In genomic region chr5:76303917-76304316, GRCh38 we compare ENCODE assay signal across 8 cellular contexts.
A peak's percentile ranks its signal among the peaks of the same experiment; 100 is the strongest.
DNase-seq lines count a peak whose midpoint lies in the region; ATAC-seq and TF ChIP-seq lines count a peak whose summit lies in the region.

No MANE protein-coding gene starts in this region.

- peak; percentile 97 for DNase-seq in DMS53 treated with DMSO at 0.1 percent for 48 hours (lab: John Stamatoyannopoulos, UW; ENCODE audit: unreplicated experiment)
- no peak for DNase-seq in RWPE2 (ENCODE audit: low spot score)
- no peak for DNase-seq in germinal center (ENCODE audit: low spot score)
- no peak for DNase-seq in NCI-H2107 (lab: John Stamatoyannopoulos, UW)
- DNase-seq in DMS79 (lab: John Stamatoyannopoulos, UW) = no peak

- no peaks in the 10 kb centered on the region for H3K36me3 ChIP-seq in RWPE2 (ENCODE audit: low read depth)

- H3K4me3 ChIP-seq in RWPE2 (ENCODE audit: severe bottlenecking) = no peak overlapping the region

- ATAC-seq in GM21825 (IDR thresholded peaks at IDR 0.05; ENCODE audit: unreplicated experiment) (peak; percentile 82), RWPE2 (ENCODE audit: low read depth) (peak; percentile 87), esophagus mucosa (peak; percentile 95), GM18873 (IDR thresholded peaks at IDR 0.05; ENCODE audit: low FRiP score, unreplicated experiment) (no peak)

- no peaks in the 10 kb centered on the region for H3K27me3 ChIP-seq in RWPE2 (ENCODE audit: insufficient read depth, poor library complexity, severe bottlenecking)

- H3K9me3 ChIP-seq in RWPE2 (ENCODE audit: severe bottlenecking) = no peaks in the 10 kb centered on the region

- no peak overlapping the region for H3K27ac ChIP-seq in RWPE2 (ENCODE audit: poor library complexity, severe bottlenecking)

- no peak for TF ChIP-seq CTCF in RWPE2 (IDR thresholded peaks at IDR 0.05; ENCODE audit: poor library complexity, severe bottlenecking)

- H3K4me1 ChIP-seq in RWPE2 (ENCODE audit: insufficient read depth, poor library complexity, severe bottlenecking) = no peaks in the 10 kb centered on the region
